ENCODE assay signal across 1 cellular context in the genomic region with DNA sequence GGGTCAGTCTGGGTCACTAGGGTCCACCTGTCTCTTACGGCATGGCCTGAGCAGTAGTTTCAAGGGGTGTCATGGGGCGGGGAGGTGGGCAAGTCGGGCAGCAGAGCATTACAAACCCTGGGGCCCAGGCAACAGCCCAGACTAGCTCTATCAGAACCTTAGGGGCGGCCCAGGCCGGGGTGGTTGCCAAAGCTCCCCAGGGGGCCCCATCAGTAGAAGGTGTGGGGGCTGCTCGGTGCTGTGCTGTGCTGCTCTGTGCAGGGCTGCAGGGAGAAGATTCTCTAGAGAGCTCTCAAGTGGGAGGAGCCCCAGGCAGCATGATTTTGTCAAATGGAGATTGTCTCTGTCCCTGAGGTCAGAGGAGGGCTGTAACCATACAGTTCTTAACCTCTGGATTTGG.
TF ChIP-seq lines count a peak whose summit lies in the region.

No MANE protein-coding gene starts in this region.

TF ChIP-seq in IMR-90, 13 proteins besides CTCF, POLR2A, EP300 and RAD21 (continued from another document):
- TF ChIP-seq, protein P1, sequence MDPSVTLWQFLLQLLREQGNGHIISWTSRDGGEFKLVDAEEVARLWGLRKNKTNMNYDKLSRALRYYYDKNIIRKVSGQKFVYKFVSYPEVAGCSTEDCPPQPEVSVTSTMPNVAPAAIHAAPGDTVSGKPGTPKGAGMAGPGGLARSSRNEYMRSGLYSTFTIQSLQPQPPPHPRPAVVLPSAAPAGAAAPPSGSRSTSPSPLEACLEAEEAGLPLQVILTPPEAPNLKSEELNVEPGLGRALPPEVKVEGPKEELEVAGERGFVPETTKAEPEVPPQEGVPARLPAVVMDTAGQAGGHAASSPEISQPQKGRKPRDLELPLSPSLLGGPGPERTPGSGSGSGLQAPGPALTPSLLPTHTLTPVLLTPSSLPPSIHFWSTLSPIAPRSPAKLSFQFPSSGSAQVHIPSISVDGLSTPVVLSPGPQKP (IDR thresholded peaks at IDR 0.05; ENCODE audit: borderline replicate concordance, low read depth, low read length): no peak
- no peak for TF ChIP-seq CEBPB (IDR thresholded peaks at IDR 0.05; ENCODE audit: low read depth, low read length)
- TF ChIP-seq, protein P2, sequence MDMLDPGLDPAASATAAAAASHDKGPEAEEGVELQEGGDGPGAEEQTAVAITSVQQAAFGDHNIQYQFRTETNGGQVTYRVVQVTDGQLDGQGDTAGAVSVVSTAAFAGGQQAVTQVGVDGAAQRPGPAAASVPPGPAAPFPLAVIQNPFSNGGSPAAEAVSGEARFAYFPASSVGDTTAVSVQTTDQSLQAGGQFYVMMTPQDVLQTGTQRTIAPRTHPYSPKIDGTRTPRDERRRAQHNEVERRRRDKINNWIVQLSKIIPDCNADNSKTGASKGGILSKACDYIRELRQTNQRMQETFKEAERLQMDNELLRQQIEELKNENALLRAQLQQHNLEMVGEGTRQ (IDR thresholded peaks at IDR 0.05; ENCODE audit: low read depth, low read length): no peak
- no peak for TF ChIP-seq MXI1 (IDR thresholded peaks at IDR 0.05; ENCODE audit: borderline replicate concordance, low read depth, low read length)
TF ChIP-seq in IMR-90: peak in this region for 0.
